Comparison of ENCODE assay signal across 8 cellular contexts in genomic region chr3:187000711-187001151, GRCh38.
DNase-seq lines count a peak whose midpoint lies in the region; ATAC-seq and TF ChIP-seq lines count a peak whose summit lies in the region.

No MANE protein-coding gene starts in this region.

- ATAC-seq in GM18868 (IDR thresholded peaks at IDR 0.05; ENCODE audit: unreplicated experiment) (peak; percentile 66), HG02610 (IDR thresholded peaks at IDR 0.05; ENCODE audit: unreplicated experiment) (peak; percentile 68), naive B cell (ENCODE audit: low read depth in 2 of 2) (peak; percentile 73 to 76)

- peak overlapping the region; percentile 68 to 100 (median 78) for H3K4me3 Mint-ChIP-seq in naive B cell

- no peaks in the 10 kb centered on the region for H3K36me3 ChIP-seq in BE2C

- no peak for TF ChIP-seq CTCF in BE2C (IDR thresholded peaks at IDR 0.05; ENCODE audit: low read depth, low read length)

- H3K9me3 ChIP-seq in BE2C, result no peaks in the 10 kb centered on the region

- H3K9me3 Mint-ChIP-seq in naive B cell, result peaks cover 0 to 7% (median 2%) of the 10 kb centered on the region in 7 donors

- H3K4me3 ChIP-seq in BE2C (ENCODE audit: low read depth, low read length), result no peak overlapping the region

- DNase-seq in NOMO-1 (lab: John Stamatoyannopoulos, UW; ENCODE audit: unreplicated experiment in 2 of 2) (peak; percentile 30 to 83), naive B cell (peak; percentile 73), NCI-H1105 treated with DMSO at 0.1 percent for 48 hours (lab: John Stamatoyannopoulos, UW) (no peak), BE2C (no peak)
- DNase-seq in effector CD8-positive, alpha-beta T cell (lab: John Stamatoyannopoulos, UW), result no peak
- DNase-seq in stimulated activated CD4-positive, alpha-beta T cell treated with anti-CD3 and anti-CD28 coated beads, Interleukin-1b, Interleukin-23, amount 100 ng/mL, for 48 hours, result no peak

- H3K4me1 Mint-ChIP-seq in naive B cell, result peaks cover 67 to 88% (median 81%) of the 10 kb centered on the region in 3 donors

- H3K4me1 ChIP-seq in BE2C, result no peaks in the 10 kb centered on the region

- H3K27me3 ChIP-seq in BE2C, result no peaks in the 10 kb centered on the region

- H3K27ac Mint-ChIP-seq in naive B cell, result peak overlapping the region; percentile 92 to 99 (median 96)

- H3K36me3 Mint-ChIP-seq in naive B cell, result peaks cover 29 to 45% of the 10 kb centered on the region in 2 donors

- no peaks in the 10 kb centered on the region for H3K27me3 Mint-ChIP-seq in naive B cell

Comparison
In these comparisons a context has a peak if more than half of its experiments do, and no peak if none do; other contexts are left out.
1. DNase-seq: peak in NOMO-1 (2 of 2) and naive B cell (single experiment); none in effector CD8-positive, alpha-beta T cell (single experiment), NCI-H1105 treated with DMSO at 0.1 percent for 48 hours (single experiment), BE2C (single experiment) and stimulated activated CD4-positive, alpha-beta T cell treated with anti-CD3 and anti-CD28 coated beads, Interleukin-1b, Interleukin-23, amount 100 ng/mL, for 48 hours (single experiment).
2. Peak in every context shown above with its lines, with median percentiles within 50 percentile points of each other: ATAC-seq.